ENCODE assay signal across 8 cellular contexts in the genomic region with DNA sequence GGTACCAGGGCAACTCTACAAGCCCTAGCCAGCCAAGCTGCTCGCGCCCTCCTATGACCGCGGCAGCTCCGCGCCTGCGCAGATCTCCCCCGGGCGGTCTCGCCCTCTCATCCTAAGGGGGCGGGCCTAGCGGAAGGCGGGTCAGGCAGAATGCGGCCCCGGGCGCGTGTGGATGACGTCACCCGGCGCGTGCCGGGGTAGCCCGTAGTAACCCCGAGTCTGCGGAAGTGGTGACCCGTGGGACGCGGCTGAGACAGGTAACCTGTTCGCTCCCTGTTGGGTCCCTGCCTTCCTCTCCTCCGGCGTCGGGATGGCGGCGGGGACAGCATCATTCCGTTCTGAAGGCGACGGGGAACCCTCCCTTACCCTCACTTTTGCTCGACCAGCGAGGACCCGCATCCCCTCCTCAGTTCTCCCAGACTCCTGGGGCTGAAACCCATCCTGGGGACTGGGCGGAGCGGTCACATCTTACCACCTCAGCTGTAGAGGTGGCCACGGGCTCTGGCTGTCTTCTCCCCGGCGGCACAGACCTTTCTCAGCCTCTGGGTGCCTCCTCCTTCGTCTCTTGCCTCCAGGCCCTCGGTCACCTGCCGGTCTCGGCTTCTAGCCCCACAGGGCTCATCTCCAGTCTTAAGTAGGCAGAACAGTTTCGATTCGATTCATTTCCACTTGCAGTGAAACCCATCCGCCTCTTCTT. TPM values are rescaled to one million over a fixed set of nuclear protein-coding genes. Genes with fewer than 3 reads are reported as not detected.
DNase-seq lines count a peak whose midpoint lies in the region; ATAC-seq, FAIRE-seq and TF ChIP-seq lines count a peak whose summit lies in the region.

TSS of gene AOPEP (plus strand) at position 205 of the 697 bp plus-strand sequence. CDS start 33,085 bp downstream, outside the sequence.

- H3K36me3 Mint-ChIP-seq in memory B cell: peaks cover 1% of the 10 kb centered on the region

- no peak within 1 kb of the TSS for H2BK20ac ChIP-seq in H1 (ENCODE audit: low read length)

- no peaks in the 10 kb centered on the region for H3K9me3 ChIP-seq in H1 (ENCODE audit: insufficient read depth in 2 of 2, low read depth in 1 of 2, low read length in 1 of 2)

- H3K18ac ChIP-seq in H1 (ENCODE audit: extremely low read depth, low read length): peak within 1 kb of the TSS; percentile 88

- H3K4me2 ChIP-seq in H1 (ENCODE audit: insufficient read depth in 1 of 2, low read depth in 2 of 2, low read length in 2 of 2): peak within 1 kb of the TSS; percentile 68 to 83

- no peaks in the 10 kb centered on the region for H3K36me3 ChIP-seq in H1 (ENCODE audit: control insufficient read depth in 2 of 4, insufficient read depth in 4 of 4, low read length in 3 of 4)

- ATAC-seq in GM21360 (IDR thresholded peaks at IDR 0.05; ENCODE audit: unreplicated experiment): peak; percentile 91
- ATAC-seq in memory B cell (ENCODE audit: low read depth): peak; percentile 97

- 2% methylated on average over 52 of the region's 52 CpGs; no CpG with 5 or more reads in 1 of the 2 experiments for WGBS in H1 (ENCODE audit: extremely low coverage in 1 of 2, insufficient coverage in 1 of 2, insufficient read length in 1 of 2, insufficient replicate concordance in 2 of 2, low coverage in 1 of 2, low lambda C conversion rate in 2 of 2, missing lambda C conversion rate in 1 of 2), 2 experiments

- no peak within 1 kb of the TSS for H2BK120ac ChIP-seq in H1 (replicated peaks; ENCODE audit: low read depth, low read length)

- H4K91ac ChIP-seq in H1 (replicated peaks; ENCODE audit: insufficient read length, low read length): no peak within 1 kb of the TSS

- POLR2A ChIA-PET in H1 (lab: Charles Lee; ENCODE audit: partially characterized antibody): interaction anchor here (0.6 to 1.4 kb wide), 4 partner anchors 21 to 37 kb away, joined by 3 to 4 read pairs (median 4); no protein-coding TSS in a partner anchor

- TF ChIP-seq EP300 in H1 (IDR thresholded peaks at IDR 0.05; ENCODE audit: borderline replicate concordance in 1 of 2, low read depth in 2 of 2, low read length in 2 of 2): peak in 1 of 2 experiments; percentile 66; a peak in 1 of 3 replicates

- peaks cover 7% of the 10 kb centered on the region; the same call in 1 of the 2 replicates for H3K79me1 ChIP-seq in H1 (ENCODE audit: low read depth, low read length)

- H3K4me3 ChIP-seq in H1 (ENCODE audit: extremely low read depth in 1 of 4, insufficient read depth in 2 of 4, low read depth in 3 of 4, low read length in 4 of 4): peak within 1 kb of the TSS; percentile 77 to 98 (median 90)

- no peaks in the 10 kb centered on the region for H3K23me2 ChIP-seq in H1 (ENCODE audit: low read depth, low read length)

- TF ChIP-seq POLR2A in H1 (IDR thresholded peaks at IDR 0.05; ENCODE audit: control extremely low read depth in 1 of 2, low read depth in 2 of 2, low read length in 2 of 2): peak; percentile 57 to 96

- H2AK5ac ChIP-seq in H1 (ENCODE audit: low read depth, low read length): no peak within 1 kb of the TSS; the same call in 1 of the 2 replicates

- DNase-seq in COLO668 (lab: John Stamatoyannopoulos, UW; ENCODE audit: unreplicated experiment): peak; percentile 98
- DNase-seq in HT1080 (ENCODE audit: low read depth): peak; percentile 94
- peak; percentile 93 for DNase-seq in NOMO-1 treated with DMSO at 0.1 percent for 48 hours (lab: John Stamatoyannopoulos, UW; ENCODE audit: unreplicated experiment)
- DNase-seq in activated CD8-positive, alpha-beta memory T cell treated with anti-CD3 and anti-CD28 coated beads for 48 hours (ENCODE audit: low read depth in 2 of 3, low spot score in 2 of 3): peak; percentile 99
- DNase-seq in H1 (ENCODE audit: low read depth in 1 of 2, low spot score in 2 of 2): peak; percentile 90 to 100
- peak; percentile 98 to 99 for DNase-seq in memory B cell (ENCODE audit: low spot score in 2 of 2)
- peak; percentile 99 for DNase-seq in stimulated activated CD8-positive, alpha-beta memory T cell treated with anti-CD3 and anti-CD28 coated beads, Interleukin-12 subunit alpha, Interleukin-12 subunit beta, amount 100 ng/mL, for 24 hours (ENCODE audit: extremely low read depth)

- H3K27ac Mint-ChIP-seq in memory B cell: peak within 1 kb of the TSS; percentile 99

- H3K79me2 ChIP-seq in H1 (ENCODE audit: control insufficient read depth in 1 of 2, insufficient read depth in 2 of 2, low read length in 2 of 2): peaks cover 3 to 14% of the 10 kb centered on the region in 2 experiments; a peak in 3 of 4 replicates

- H3K9me3 Mint-ChIP-seq in memory B cell: peaks cover 2% of the 10 kb centered on the region

- H3K4me3 Mint-ChIP-seq in memory B cell: peak within 1 kb of the TSS; percentile 99

- no peaks in the 10 kb centered on the region; a peak in 1 of 7 replicates for H3K4me1 ChIP-seq in H1 (replicated peaks in 1 of 4; ENCODE audit: control insufficient read depth in 3 of 4, insufficient read depth in 4 of 4, low read length in 3 of 4)

- H2BK12ac ChIP-seq in H1 (ENCODE audit: low read depth, low read length): peak within 1 kb of the TSS; percentile 53; the same call in 1 of the 2 replicates

- no peak for TF ChIP-seq RAD21 in H1 (IDR thresholded peaks at IDR 0.05 in 1 of 2, conservative IDR thresholded peaks at IDR 0.05 in 1 of 2; ENCODE audit: low read depth in 2 of 2, low read length in 2 of 2)

- no peak within 1 kb of the TSS for H3K14ac ChIP-seq in H1 (ENCODE audit: insufficient read length)

- TF ChIP-seq CTCF in H1 (IDR thresholded peaks at IDR 0.05; ENCODE audit: control extremely low read depth in 1 of 3, insufficient read depth in 1 of 3, low read depth in 1 of 3, low read length in 3 of 3): no peak

- H4K8ac ChIP-seq in H1 (ENCODE audit: extremely low read depth, insufficient read depth, low read length): peak within 1 kb of the TSS; percentile 96; the same call in 1 of the 2 replicates

- no peak within 1 kb of the TSS for H3K23ac ChIP-seq in H1 (ENCODE audit: insufficient read length)

- peak within 1 kb of the TSS in 3 of 4 experiments; percentile 81 to 94 (median 88); a peak in 6 of 7 replicates for H3K9ac ChIP-seq in H1 (replicated peaks in 1 of 4; ENCODE audit: extremely low read depth in 1 of 4, low read depth in 3 of 4, low read length in 3 of 4)

- no peak for FAIRE-seq in H1 (lab: Jason Lieb, UNC)

- peak within 1 kb of the TSS; percentile 75 for H4K5ac ChIP-seq in H1 (ENCODE audit: insufficient read length, low read depth, low read length)

- no peaks in the 10 kb centered on the region for H3K27me3 Mint-ChIP-seq in memory B cell

- H3K4ac ChIP-seq in H1 (replicated peaks; ENCODE audit: insufficient read length, low read depth, low read length): peak within 1 kb of the TSS; percentile 27

- peaks cover 0 to 3% of the 10 kb centered on the region in 2 experiments for H4K20me1 ChIP-seq in H1 (replicated peaks in 1 of 2; ENCODE audit: control insufficient read depth in 1 of 2, insufficient read depth in 2 of 2, low read length in 2 of 2)

- peak within 1 kb of the TSS; percentile 81 for H3K27ac ChIP-seq in H1 (ENCODE audit: low read depth, low read length)

- H3K56ac ChIP-seq in H1 (replicated peaks; ENCODE audit: insufficient read length, low read depth, low read length): peak within 1 kb of the TSS; percentile 83

- peaks cover 9% of the 10 kb centered on the region for H3K4me1 Mint-ChIP-seq in memory B cell

- H2BK15ac ChIP-seq in H1 (ENCODE audit: low read length): no peak within 1 kb of the TSS

- CTCF ChIA-PET in H1 (lab: Charles Lee; ENCODE audit: partially characterized antibody): interaction anchor here (1.1 kb wide), 1 partner anchor 361 kb away, joined by 3 read pairs; no protein-coding TSS in a partner anchor

- peak within 1 kb of the TSS; percentile 60; the same call in 1 of the 2 replicates for H2AFZ ChIP-seq in H1 (ENCODE audit: low read length)

- peak within 1 kb of the TSS; percentile 36; the same call in 1 of the 2 replicates for H2BK5ac ChIP-seq in H1 (ENCODE audit: low read depth, low read length)

- no peaks in the 10 kb centered on the region for H3K27me3 ChIP-seq in H1 (replicated peaks in 1 of 4; ENCODE audit: control insufficient read depth in 3 of 4, extremely low read depth in 1 of 4, insufficient read depth in 3 of 4, low read length in 3 of 4)

TF ChIP-seq in H1, 55 proteins besides CTCF, POLR2A, EP300 and RAD21 (continues in another document):
- TF ChIP-seq EZH2 (IDR thresholded peaks at IDR 0.05; ENCODE audit: low read depth, low read length, severe bottlenecking): no peak

RNA-seq across cellular contexts. Expression of gene AOPEP, which starts in this region (rescaled TPM):
- 24.1 and 25.3 TPM in 2 replicates for total RNA-seq in HT1080 (2014; rRNA removed; shearing (Covaris generic))
- 15.7 and 16.9 TPM in 2 replicates for polyA plus RNA-seq in HT1080 (2015; cell fraction: cytosol; rRNA removed)
- 17.0 and 19.5 TPM in 2 replicates for polyA plus RNA-seq in HT1080 (2015; cell fraction: nucleus; rRNA removed)
- total RNA-seq in H1 (2021; fragmentation: NEBNext Ultra II Directional; extraction: Animal tissue kit (Norgen Biotek cat#: 25700)): 14.3 TPM in 2 replicates
- polyA plus RNA-seq in H1 (2011; rRNA removed): 5.1 and 6.1 TPM in 2 replicates
- 8.3 TPM for polyA plus RNA-seq in H1 (2011; cell fraction: cytosol; rRNA removed)
- 10.0 TPM for polyA plus RNA-seq in H1 (2011; cell fraction: nucleus; rRNA removed)
- polyA plus RNA-seq in H1 (2012, experiment 1 of 2): 4.8 to 7.5 TPM (median 6.1 TPM) in 4 replicates
- 1.3 TPM for polyA plus RNA-seq in H1 (2012, experiment 2 of 2)
- 3.9 TPM for polyA plus RNA-seq in H1 (2013, experiment 1 of 2)
- 3.3 TPM for polyA plus RNA-seq in H1 (2013, experiment 2 of 2)
- polyA minus RNA-seq in H1 (2011; rRNA and poly(A)+ RNA removed): 32.1 and 39.5 TPM in 2 replicates
- 9.0 TPM for polyA minus RNA-seq in H1 (2011; cell fraction: cytosol; rRNA and poly(A)+ RNA removed)
- polyA minus RNA-seq in H1 (2011; cell fraction: nucleus; rRNA and poly(A)+ RNA removed): 86.0 TPM

Comparison
In these comparisons a context has a peak if more than half of its experiments do, and no peak if none do; other contexts are left out.
1. Peak in every context shown above with its lines: DNase-seq, ATAC-seq, H3K4me3 ChIP-seq and H3K27ac ChIP-seq.